9 cellular contexts compared by ENCODE assay signal in genomic region chr16:30785126-30786106, GRCh38. TPM values are rescaled to one million over a fixed set of nuclear protein-coding genes. Genes with fewer than 3 reads are reported as not detected.
DNase-seq lines count a peak whose midpoint lies in the region; ATAC-seq, FAIRE-seq and TF ChIP-seq lines count a peak whose summit lies in the region.
"Had no signal": no experiment of that assay in that cellular context is flagged by ENCODE, and none has a peak within 500 bp of the region (broad histone marks: within the 10 kb centered on the region; RNA-seq: fewer than 3 reads in every experiment).

No MANE protein-coding gene starts in this region.

- POLR2A ChIA-PET in A673 (lab: Charles Lee; ENCODE audit: low non-redundant PET) = no interaction called here

- no peak overlapping the region for H3K9ac ChIP-seq in HUES48 (ENCODE audit: low read depth, low read length)

- H3K9me3 Mint-ChIP-seq in central memory CD8-positive, alpha-beta T cell = no peaks in the 10 kb centered on the region

- no peak for FAIRE-seq in frontal cortex (lab: Jason Lieb, UNC)
- no peak for FAIRE-seq in H54 (lab: Jason Lieb, UNC)

- CTCF ChIA-PET in A673 (lab: Charles Lee) = no interaction called here

- H3K27ac ChIP-seq in A673 (ENCODE audit: low read depth, low read length, poor library complexity, severe bottlenecking) (peak overlapping the region; percentile 80), HUES48 (ENCODE audit: low read depth, low read length) (no peak overlapping the region), muscle layer of duodenum (ENCODE audit: low read length) (peak overlapping the region; percentile 45)

- no peak for TF ChIP-seq CTCF in A673 (conservative IDR thresholded peaks at IDR 0.05; ENCODE audit: low read depth, low read length)

- ATAC-seq in central memory CD8-positive, alpha-beta T cell (replicated peaks; ENCODE audit: extremely low read depth, poor library complexity, severe bottlenecking) = no peak

- no peaks in the 10 kb centered on the region for H3K27me3 ChIP-seq in A673 (replicated peaks; ENCODE audit: insufficient read depth, low read depth, low read length, poor library complexity)
- H3K27me3 ChIP-seq in HUES48 (ENCODE audit: control insufficient read depth, insufficient read depth, low read length) = no peaks in the 10 kb centered on the region
- no peaks in the 10 kb centered on the region for H3K27me3 ChIP-seq in muscle layer of duodenum (ENCODE audit: low read depth, low read length)

- no TSS peak for BruUV-seq in A673 (replicated peaks; lab: Mats Ljungman, UMichigan)

- H3K4me1 ChIP-seq in A673 (ENCODE audit: insufficient read depth, low read length, poor library complexity, severe bottlenecking) = no peaks in the 10 kb centered on the region
- no peaks in the 10 kb centered on the region for H3K4me1 ChIP-seq in HUES48 (ENCODE audit: control insufficient read depth, insufficient read depth, low read length)
- peaks cover 7 to 18% of the 10 kb centered on the region in 2 donors for H3K4me1 ChIP-seq in muscle layer of duodenum (ENCODE audit: control insufficient read depth in 1 of 2, insufficient read depth in 2 of 2, low read length in 2 of 2)

- peaks cover 22% of the 10 kb centered on the region for H3K36me3 ChIP-seq in A673 (ENCODE audit: insufficient read depth, low read length, poor library complexity, severe bottlenecking)
- H3K36me3 ChIP-seq in HUES48 (ENCODE audit: control insufficient read depth, insufficient read depth, low read length) = peaks cover 24% of the 10 kb centered on the region
- peaks cover 0 to 30% of the 10 kb centered on the region in 2 donors for H3K36me3 ChIP-seq in muscle layer of duodenum (ENCODE audit: control insufficient read depth in 1 of 2, insufficient read depth in 2 of 2, low read length in 2 of 2)

- H3K36me3 Mint-ChIP-seq in central memory CD8-positive, alpha-beta T cell (ENCODE audit: insufficient read depth) = peaks cover 4% of the 10 kb centered on the region

- peaks cover 11% of the 10 kb centered on the region for H3K4me1 Mint-ChIP-seq in central memory CD8-positive, alpha-beta T cell

- H3K27ac Mint-ChIP-seq in central memory CD8-positive, alpha-beta T cell (ENCODE audit: low read depth) = no peak overlapping the region

- peak overlapping the region; percentile 80 for H3K4me3 Mint-ChIP-seq in central memory CD8-positive, alpha-beta T cell

- DNase-seq in A673 (ENCODE audit: low spot score) (no peak), frontal cortex (ENCODE audit: low spot score in 2 of 2) (no peak), H54 (ENCODE audit: insufficient read length, low spot score) (no peak), NCI-H146 (lab: John Stamatoyannopoulos, UW) (no peak), dermis blood vessel endothelial cell (no peak)
- DNase-seq in central memory CD8-positive, alpha-beta T cell (ENCODE audit: low spot score in 2 of 2) = no peak
- DNase-seq: DMS153 had no signal

- intact Hi-C loops in A673 (cut with micrococcal nuclease; ENCODE audit: unreplicated experiment) = no loop called here

- peak overlapping the region; percentile 74 for H3K4me3 ChIP-seq in A673 (ENCODE audit: low read depth, low read length, poor library complexity, severe bottlenecking)
- H3K4me3 ChIP-seq in HUES48 (ENCODE audit: low read depth, low read length) = peak overlapping the region; percentile 98
- peak overlapping the region; percentile 56 to 71 for H3K4me3 ChIP-seq in muscle layer of duodenum (ENCODE audit: low read depth in 1 of 2, low read length in 2 of 2)

- no peak for TF ChIP-seq POLR2A in H54 (IDR thresholded peaks at IDR 0.05; ENCODE audit: low read depth, low read length)

- H3K27me3 Mint-ChIP-seq in central memory CD8-positive, alpha-beta T cell = peaks cover 34% of the 10 kb centered on the region

- H3K9me3 ChIP-seq in A673 (ENCODE audit: low read depth, low read length, poor library complexity, severe bottlenecking) (no peaks in the 10 kb centered on the region), HUES48 (ENCODE audit: control insufficient read depth, insufficient read depth, low read length) (no peaks in the 10 kb centered on the region), muscle layer of duodenum (ENCODE audit: control insufficient read depth in 1 of 2, low read length in 2 of 2) (no peaks in the 10 kb centered on the region)

RNA-seq across cellular contexts. Expression of gene ZNF629, which starts 1.6 kb away (rescaled TPM):
- total RNA-seq in A673 (2021) = 25.3 and 26.9 TPM in 2 replicates
- total RNA-seq in frontal cortex = 11.4 TPM
- 6.1 and 8.4 TPM in 2 replicates for total RNA-seq in dermis blood vessel endothelial cell

RNA-seq across cellular contexts. Expression of gene RNF40, which starts 23.3 kb away (rescaled TPM):
- 132 and 145 TPM in 2 replicates for total RNA-seq in A673 (2021)
- 90.1 TPM for total RNA-seq in frontal cortex
- 64.5 and 100 TPM in 2 replicates for total RNA-seq in dermis blood vessel endothelial cell

RNA-seq across cellular contexts. Expression of gene CFAP119, which starts 23.6 kb away (rescaled TPM):
- total RNA-seq in A673 (2021) (11.7 and 14.1 TPM in 2 replicates), frontal cortex (3.3 TPM), dermis blood vessel endothelial cell (0.93 and 1.2 TPM in 2 replicates)

RNA-seq across cellular contexts. Expression of gene PHKG2, which starts 37.2 kb away (rescaled TPM):
- total RNA-seq in A673 (2021) = 35.3 and 37.8 TPM in 2 replicates
- 8.6 TPM for total RNA-seq in frontal cortex
- total RNA-seq in dermis blood vessel endothelial cell = 20.1 and 21.4 TPM in 2 replicates
